8 cellular contexts compared by ENCODE assay signal in genomic region chr11:69638941-69639681, GRCh38. TPM values are rescaled to one million over a fixed set of nuclear protein-coding genes. Genes with fewer than 3 reads are reported as not detected.
DNase-seq lines count a peak whose midpoint lies in the region; ATAC-seq and TF ChIP-seq lines count a peak whose summit lies in the region.
"Had no signal": no experiment of that assay in that cellular context is flagged by ENCODE, and none has a peak within 500 bp of the region (broad histone marks: within the 10 kb centered on the region; RNA-seq: fewer than 3 reads in every experiment).

No MANE protein-coding gene starts in this region.

- no peak for TF ChIP-seq CTCF in spleen (IDR thresholded peaks at IDR 0.05 in 8 of 11, conservative IDR thresholded peaks at IDR 0.05 in 3 of 11)

- TF ChIP-seq POLR2A in spleen (IDR thresholded peaks at IDR 0.05): no peak

- intact Hi-C loops in spleen (cut with DNase I; ENCODE audit: low total_unique reads): no loop called here

- no peak for ATAC-seq in GM21529 (IDR thresholded peaks at IDR 0.05; ENCODE audit: unreplicated experiment)
- ATAC-seq: activated naive CD4-positive, alpha-beta T cell treated with anti-CD3 and anti-CD28 coated beads, Interleukin-2, amount 50 U/mL, for 72 hours had no signal

- H3K4me3 ChIP-seq in spleen: peak overlapping the region; percentile 1 to 98 (median 46)

- H3K27me3 ChIP-seq in spleen (replicated peaks in 1 of 7): peaks cover 0 to 85% (median 47%) of the 10 kb centered on the region in 7 donors

- peaks cover 0 to 10% (median 0%) of the 10 kb centered on the region in 6 donors for H3K36me3 ChIP-seq in spleen

- H3K27ac ChIP-seq in spleen: peak overlapping the region in 6 of 8 donors; percentile 58 to 89 (median 71)

- DNase-seq in Daoy (ENCODE audit: low read depth) (peak; percentile 96), HuH-7 (ENCODE audit: low spot score) (peak; percentile 100), RPMI7951 (ENCODE audit: low read depth) (peak; percentile 97), dermis blood vessel endothelial cell (peak; percentile 98), kidney tubule cell (ENCODE audit: low spot score) (peak; percentile 97), spleen (peak; percentile 91)

- H3K4me1 ChIP-seq in spleen: peaks cover 47 to 83% (median 67%) of the 10 kb centered on the region in 6 donors

- WGBS in spleen, 5 donors: 1 to 2% (median 1%) methylated on average over 41 to 64 of the region's 64 CpGs

- no peaks in the 10 kb centered on the region for H3K9me3 ChIP-seq in spleen

RNA-seq across cellular contexts. Expression of gene CCND1, which starts 1.8 kb away (rescaled TPM):
- 180 and 264 TPM in 2 replicates for total RNA-seq in Daoy (2014; rRNA removed; shearing (Covaris generic))
- total RNA-seq in RPMI7951 (2014; rRNA removed; shearing (Covaris generic)): 173 and 194 TPM in 2 replicates
- 445 and 452 TPM in 2 replicates for total RNA-seq in dermis blood vessel endothelial cell
- 10 to 100 TPM; 14.3 to 96.6 (median 60.5) TPM for total RNA-seq in spleen
- 10 to 100 TPM in 1 of 3 donors, 1 to 10 TPM in 2; 4.3 to 22.7 (median 6.4) TPM for polyA plus RNA-seq in spleen

RNA-seq across cellular contexts. Expression of gene LTO1, which starts 36.0 kb away (rescaled TPM):
- total RNA-seq in Daoy (2014; rRNA removed; shearing (Covaris generic)): 11.2 and 17.1 TPM in 2 replicates
- 17.4 and 21.4 TPM in 2 replicates for total RNA-seq in RPMI7951 (2014; rRNA removed; shearing (Covaris generic))
- 11.9 and 16.0 TPM in 2 replicates for total RNA-seq in dermis blood vessel endothelial cell
- 10 to 100 TPM; 21.0 to 41.4 (median 31.3) TPM for total RNA-seq in spleen
- polyA plus RNA-seq in spleen: 10 to 100 TPM; 17.5 to 32.3 (median 30.8) TPM
